1 cellular context compared by ENCODE assay signal in genomic region chr10:122953827-122954730, GRCh38.
TF ChIP-seq lines count a peak whose summit lies in the region.

Gene C10orf88, minus strand, starts transcription at chr10:122954227. Its CDS starts 49 bp downstream, at chr10:122954178.

TF ChIP-seq in HepG2, 621 proteins besides CTCF, POLR2A, EP300 and RAD21 (continued from another document and continues in another):
- peak; percentile 77; the same call in 1 of the 2 replicates for TF ChIP-seq PRDM15 (CRISPR knock-in tag; IDR thresholded peaks at IDR 0.05)
- peak; percentile 87 for TF ChIP-seq SMAD3 (CRISPR knock-in tag; IDR thresholded peaks at IDR 0.05)
- peak; percentile 96 for TF ChIP-seq CBX5 (CRISPR knock-in tag; IDR thresholded peaks at IDR 0.05; ENCODE audit: borderline replicate concordance)
- peak; percentile 97 for TF ChIP-seq XRCC5 (optimal IDR thresholded peaks at IDR 0.05; ENCODE audit: low read length)
- peak; percentile 62; the same call in 1 of the 2 replicates for TF ChIP-seq ZNF773 (CRISPR knock-in tag; IDR thresholded peaks at IDR 0.05; ENCODE audit: borderline replicate concordance)
- TF ChIP-seq ZNF343 (CRISPR knock-in tag; IDR thresholded peaks at IDR 0.05) = peak; percentile 98
- no peak; the same call in 1 of the 2 replicates for TF ChIP-seq ZNF7 (CRISPR knock-in tag; IDR thresholded peaks at IDR 0.05)
- peak; percentile 97 for TF ChIP-seq ZGPAT (CRISPR knock-in tag; IDR thresholded peaks at IDR 0.05)
- peak; percentile 96; the same call in 1 of the 2 replicates for TF ChIP-seq ZSCAN21 (CRISPR knock-in tag; IDR thresholded peaks at IDR 0.05; ENCODE audit: borderline replicate concordance)
- peak; percentile 95 for TF ChIP-seq E2F5 (CRISPR knock-in tag; conservative IDR thresholded peaks at IDR 0.05)
- peak; percentile 63; the same call in 1 of the 2 replicates for TF ChIP-seq ATF2 (CRISPR knock-in tag; IDR thresholded peaks at IDR 0.05)
- peak; percentile 87 for TF ChIP-seq MED8 (CRISPR knock-in tag; IDR thresholded peaks at IDR 0.05; ENCODE audit: insufficient replicate concordance)
- 0 out of 2 replicates have a peak, but pooled peaks have one; percentile 14 for TF ChIP-seq MED13 (CRISPR knock-in tag; IDR thresholded peaks at IDR 0.05)
- TF ChIP-seq ZNF574 (CRISPR knock-in tag; IDR thresholded peaks at IDR 0.05) = peak; percentile 93
- no peak for TF ChIP-seq ZBTB14 (CRISPR knock-in tag; IDR thresholded peaks at IDR 0.05)
- TF ChIP-seq ZNF75D (CRISPR knock-in tag; IDR thresholded peaks at IDR 0.05; ENCODE audit: borderline replicate concordance) = peak; percentile 58; the same call in 1 of the 2 replicates
- peak; percentile 92 for TF ChIP-seq ZNF546 (CRISPR knock-in tag; conservative IDR thresholded peaks at IDR 0.05)
- TF ChIP-seq ZBTB49 (CRISPR knock-in tag; IDR thresholded peaks at IDR 0.05; ENCODE audit: borderline replicate concordance) = peak; percentile 39; the same call in 1 of the 2 replicates
- peak; percentile 93 for TF ChIP-seq DZIP1 (CRISPR knock-in tag; IDR thresholded peaks at IDR 0.05)
- no peak for TF ChIP-seq ZNF180 (CRISPR knock-in tag; IDR thresholded peaks at IDR 0.05; ENCODE audit: borderline replicate concordance, low read depth)
- TF ChIP-seq ZFX (CRISPR knock-in tag; IDR thresholded peaks at IDR 0.05; ENCODE audit: low read depth) = peak; percentile 93
- no peak for TF ChIP-seq RORA (CRISPR knock-in tag; IDR thresholded peaks at IDR 0.05)
- TF ChIP-seq ZBTB20 (CRISPR knock-in tag; IDR thresholded peaks at IDR 0.05; ENCODE audit: borderline replicate concordance, low read depth) = peak; percentile 93; the same call in 1 of the 2 replicates
- TF ChIP-seq HMGXB3 (CRISPR knock-in tag; IDR thresholded peaks at IDR 0.05; ENCODE audit: borderline replicate concordance) = peak; percentile 84; the same call in 1 of the 2 replicates
- TF ChIP-seq ZNF740 (CRISPR knock-in tag; IDR thresholded peaks at IDR 0.05) = peak; percentile 69
- TF ChIP-seq NR1H2 (CRISPR knock-in tag; IDR thresholded peaks at IDR 0.05; ENCODE audit: borderline replicate concordance, low read depth) = peak; percentile 79; the same call in 1 of the 2 replicates
- TF ChIP-seq KLF13 (CRISPR knock-in tag; IDR thresholded peaks at IDR 0.05) = peak; percentile 34; the same call in 1 of the 2 replicates
- peak; percentile 83 for TF ChIP-seq ZNF576 (CRISPR knock-in tag; IDR thresholded peaks at IDR 0.05)
- peak; percentile 96 for TF ChIP-seq SAP130 (CRISPR knock-in tag; IDR thresholded peaks at IDR 0.05; ENCODE audit: low read depth)
- peak; percentile 91 for TF ChIP-seq ZNF234 (CRISPR knock-in tag; conservative IDR thresholded peaks at IDR 0.05)
- peak; percentile 89; the same call in 1 of the 2 replicates for TF ChIP-seq ZNF775 (CRISPR knock-in tag; IDR thresholded peaks at IDR 0.05; ENCODE audit: borderline replicate concordance)
- TF ChIP-seq ATRX (CRISPR knock-in tag; IDR thresholded peaks at IDR 0.05; ENCODE audit: borderline replicate concordance) = no peak
